In the genomic region with DNA sequence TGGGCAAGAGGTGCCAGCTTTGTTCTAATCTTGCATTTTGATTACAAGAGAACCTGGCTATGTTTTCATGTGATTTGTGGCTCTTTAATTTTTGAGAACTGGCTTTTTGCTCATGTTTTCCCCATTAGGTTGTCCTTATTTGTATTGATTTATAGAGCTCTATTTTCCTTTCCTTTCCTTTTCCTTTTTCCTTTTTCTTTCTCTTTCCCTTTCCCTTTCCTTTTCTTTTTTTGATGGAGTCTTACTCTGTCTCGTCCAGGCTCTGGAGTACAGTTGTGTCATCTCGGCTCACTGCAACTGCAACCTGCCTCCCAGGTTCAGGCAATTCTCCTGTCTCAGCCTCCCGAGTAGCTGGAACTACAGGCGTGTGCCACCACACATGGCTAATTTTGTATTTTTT, we compare ENCODE assay signal across 20 cellular contexts. TPM values are rescaled to one million over a fixed set of nuclear protein-coding genes. Genes with fewer than 3 reads are reported as not detected.
DNase-seq lines count a peak whose midpoint lies in the region; ATAC-seq and TF ChIP-seq lines count a peak whose summit lies in the region.
"Had no signal": no experiment of that assay in that cellular context is flagged by ENCODE, and none has a peak within 500 bp of the region (broad histone marks: within the 10 kb centered on the region; RNA-seq: fewer than 3 reads in every experiment).

No MANE protein-coding gene starts in this region.

- no peak for ATAC-seq in activated T-cell treated with anti-CD3 and anti-CD28 coated beads, Interleukin-2, amount 50 U/mL, for 72 hours (replicated peaks in 1 of 2)
- no peak for ATAC-seq in GM21723 (IDR thresholded peaks at IDR 0.05; ENCODE audit: unreplicated experiment)
- ATAC-seq: Right ventricle myocardium inferior, SK-N-SH treated with all-trans-retinoic acid at 6 μM for 48 hours had no signal

- no peak for TF ChIP-seq CTCF in endothelial cell (IDR thresholded peaks at IDR 0.05; ENCODE audit: unreplicated experiment)

- H3K4me1 Mint-ChIP-seq in activated T-cell treated with anti-CD3 and anti-CD28 coated beads, Interleukin-2, amount 50 U/mL, for 72 hours (ENCODE audit: low read depth): peaks cover 40% of the 10 kb centered on the region
- H3K4me1 Mint-ChIP-seq in endothelial cell (ENCODE audit: unreplicated experiment): no peaks in the 10 kb centered on the region

- peaks cover 9 to 23% of the 10 kb centered on the region in 2 donors for H3K36me3 Mint-ChIP-seq in activated T-cell treated with anti-CD3 and anti-CD28 coated beads, Interleukin-2, amount 50 U/mL, for 72 hours (ENCODE audit: insufficient read depth in 2 of 2)
- peaks cover 39% of the 10 kb centered on the region for H3K36me3 Mint-ChIP-seq in endothelial cell (ENCODE audit: low read depth, unreplicated experiment)

- no peak for DNase-seq in activated T-cell treated with anti-CD3 and anti-CD28 coated beads, Interleukin-2, amount 50 U/mL, for 72 hours
- DNase-seq in activated T-cell treated with anti-CD3 and anti-CD28 coated beads, Interleukin-2, amount 50 U/mL, for 1 hour: no peak
- no peak for DNase-seq in HEK293T (ENCODE audit: extremely low spot score)
- DNase-seq in endothelial cell (ENCODE audit: low spot score): no peak
- DNase-seq in glomerular visceral epithelial cell (ENCODE audit: extremely low spot score): no peak
- DNase-seq in NCI-H345 (lab: John Stamatoyannopoulos, UW): no peak
- DNase-seq: CD4-positive, alpha-beta memory T cell; DND-41; KBM-7; MM.1S; NCI-H2029; NCI-H446 treated with DMSO at 0.1 percent for 48 hours; NCI-H526; NCI-H82; NK-92 treated with Interleukin-12 subunit alpha and Interleukin-12 subunit beta, amount 100 ng/mL, for 24 hours; PC-9; SJCRH30 had no signal

- POLR2A ChIA-PET in HEK293T (lab: Yijun Ruan, JAX): no interaction called here

- CTCF ChIA-PET in HEK293T (lab: Yijun Ruan, JAX): interaction anchor here (0.7 kb wide), 1 partner anchor 109 kb away, joined by 4 read pairs; no protein-coding TSS in a partner anchor

- no peaks in the 10 kb centered on the region for H3K27me3 Mint-ChIP-seq in activated T-cell treated with anti-CD3 and anti-CD28 coated beads, Interleukin-2, amount 50 U/mL, for 72 hours (ENCODE audit: low read depth)
- peaks cover 2% of the 10 kb centered on the region for H3K27me3 Mint-ChIP-seq in endothelial cell (ENCODE audit: unreplicated experiment)
- H3K27me3 Mint-ChIP-seq: CD4-positive, alpha-beta memory T cell had no signal

- H3K4me3 Mint-ChIP-seq in activated T-cell treated with anti-CD3 and anti-CD28 coated beads, Interleukin-2, amount 50 U/mL, for 72 hours: no peak overlapping the region
- H3K4me3 Mint-ChIP-seq in endothelial cell (ENCODE audit: unreplicated experiment): no peak overlapping the region

- peak overlapping the region; percentile 38 for H3K27ac Mint-ChIP-seq in activated T-cell treated with anti-CD3 and anti-CD28 coated beads, Interleukin-2, amount 50 U/mL, for 72 hours
- peak overlapping the region; percentile 48 for H3K27ac Mint-ChIP-seq in endothelial cell (ENCODE audit: unreplicated experiment)

- no peaks in the 10 kb centered on the region for H3K9me3 Mint-ChIP-seq in activated T-cell treated with anti-CD3 and anti-CD28 coated beads, Interleukin-2, amount 50 U/mL, for 72 hours
- H3K9me3 Mint-ChIP-seq in endothelial cell (ENCODE audit: unreplicated experiment): peaks cover 4% of the 10 kb centered on the region

TF ChIP-seq in HEK293T, 16 proteins besides CTCF, POLR2A, EP300 and RAD21:
- TF ChIP-seq FOXK2 (IDR thresholded peaks at IDR 0.05): no peak
- TF ChIP-seq ZNF384 (IDR thresholded peaks at IDR 0.05): 0 out of 2 replicates have a peak, but pooled peaks have one; percentile 35
- no peak for TF ChIP-seq ARNT (IDR thresholded peaks at IDR 0.05)

RNA-seq across cellular contexts. Expression of a gene that starts 55.5 kb away (rescaled TPM):
- total RNA-seq in activated T-cell treated with anti-CD3 and anti-CD28 coated beads, Interleukin-2, amount 50 U/mL, for 72 hours: 100 to 1,000 TPM in 1 of 2 donors, 10 to 100 TPM in 1; 95.8 to 104 TPM
- 68.9 TPM for total RNA-seq in endothelial cell (ENCODE audit: unreplicated experiment)
